8 cellular contexts compared by ENCODE assay signal in the genomic region with DNA sequence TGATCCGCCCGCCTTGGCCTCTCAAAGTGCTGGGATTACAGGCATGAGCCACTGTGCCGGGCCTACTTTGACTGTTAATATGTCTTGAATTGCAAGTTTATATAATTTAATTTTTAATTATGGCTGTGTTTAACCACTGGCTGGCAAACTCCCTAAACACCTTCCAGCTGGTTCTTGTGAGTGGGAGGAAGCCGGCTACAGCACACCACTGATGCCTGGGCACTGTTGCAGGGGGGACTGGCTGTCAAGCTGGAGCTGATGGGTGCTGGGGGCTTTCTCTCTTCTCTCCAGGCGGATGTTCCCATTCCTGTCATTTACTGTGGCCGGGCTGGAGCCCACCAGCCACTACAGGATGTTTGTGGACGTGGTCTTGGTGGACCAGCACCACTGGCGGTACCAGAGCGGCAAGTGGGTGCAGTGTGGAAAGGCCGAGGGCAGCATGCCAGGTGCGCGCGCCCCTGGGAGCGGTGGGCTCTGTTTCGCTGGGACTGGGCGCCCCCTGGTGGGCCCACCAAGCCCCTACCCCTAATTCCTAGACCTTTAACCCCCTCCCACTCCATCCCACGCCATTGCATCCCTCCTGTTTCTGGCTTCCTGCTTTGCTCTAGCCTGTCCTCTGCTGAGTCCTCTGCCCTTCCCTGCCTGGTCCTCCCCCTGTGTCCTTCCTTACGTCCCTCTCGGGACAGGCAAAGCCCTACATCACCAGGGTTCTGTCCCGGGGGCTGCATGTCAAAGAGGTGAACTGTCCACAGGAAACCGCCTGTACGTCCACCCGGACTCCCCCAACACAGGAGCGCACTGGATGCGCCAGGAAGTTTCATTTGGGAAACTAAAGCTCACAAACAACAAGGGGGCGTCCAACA. TPM values are rescaled to one million over a fixed set of nuclear protein-coding genes. Genes with fewer than 3 reads are reported as not detected.
DNase-seq lines count a peak whose midpoint lies in the region; ATAC-seq and TF ChIP-seq lines count a peak whose summit lies in the region.

No MANE protein-coding gene starts in this region.

- peaks cover 0 to 3% of the 10 kb centered on the region in 2 donors for H3K27me3 Mint-ChIP-seq in CD8-positive, alpha-beta memory T cell
- H3K27me3 Mint-ChIP-seq in activated CD8-positive, alpha-beta T cell treated with anti-CD3 and anti-CD28 coated beads for 36 hours = no peaks in the 10 kb centered on the region

- H3K27me3 ChIP-seq in CD8-positive, alpha-beta memory T cell (ENCODE audit: insufficient read depth, low read length, poor library complexity, severe bottlenecking) = no peaks in the 10 kb centered on the region
- peaks cover 87% of the 10 kb centered on the region for H3K27me3 ChIP-seq in left ventricle myocardium inferior (ENCODE audit: low read depth)
- peaks cover 34% of the 10 kb centered on the region for H3K27me3 ChIP-seq in upper lobe of right lung

- H3K4me1 Mint-ChIP-seq in CD8-positive, alpha-beta memory T cell = peaks cover 36 to 49% (median 43%) of the 10 kb centered on the region in 3 donors
- H3K4me1 Mint-ChIP-seq in activated CD8-positive, alpha-beta T cell treated with anti-CD3 and anti-CD28 coated beads for 36 hours (ENCODE audit: low read depth) = peaks cover 48% of the 10 kb centered on the region

- peaks cover 0 to 52% (median 0%) of the 10 kb centered on the region in 3 donors for H3K36me3 Mint-ChIP-seq in CD8-positive, alpha-beta memory T cell
- peaks cover 68% of the 10 kb centered on the region for H3K36me3 Mint-ChIP-seq in activated CD8-positive, alpha-beta T cell treated with anti-CD3 and anti-CD28 coated beads for 36 hours (ENCODE audit: low read depth)

- no peak overlapping the region for H3K27ac ChIP-seq in CD8-positive, alpha-beta memory T cell (ENCODE audit: low read depth, low read length)
- H3K27ac ChIP-seq in left ventricle myocardium inferior (replicated peaks) (no peak overlapping the region), upper lobe of right lung (no peak overlapping the region)

- intact Hi-C loops in activated CD8-positive, alpha-beta T cell treated with anti-CD3 and anti-CD28 coated beads for 36 hours (cut with micrococcal nuclease) = loop anchor here (2.0 kb wide), 1 partner anchor 44 kb away; no protein-coding TSS in a partner anchor
- intact Hi-C loops in left ventricle myocardium inferior (cut with micrococcal nuclease) (no loop called here), upper lobe of right lung (cut with DNase I) (no loop called here)

- POLR2A ChIA-PET in CD8-positive, alpha-beta memory T cell (lab: Charles Lee) = interaction anchor here (0.7 to 2.1 kb wide), 2 partner anchors 10 to 90 kb away, joined by 5 to 19 read pairs; partner anchors contain the start of gene TBX21
- POLR2A ChIA-PET in activated CD8-positive, alpha-beta T cell treated with anti-CD3 and anti-CD28 coated beads for 36 hours (lab: Charles Lee) = interaction anchor here (0.9 to 27.1 kb wide), 4 partner anchors 12 to 64 kb away, joined by 5 to 493 read pairs (median 118); partner anchors contain the start of genes TBKBP1 and TBX21

- CTCF ChIA-PET in CD8-positive, alpha-beta memory T cell (lab: Charles Lee) = interaction anchor here (0.7 to 8.7 kb wide), 9 partner anchors 10 to 79 kb away, joined by 3 to 77 read pairs (median 7); partner anchors contain the start of gene TBX21
- CTCF ChIA-PET in activated CD8-positive, alpha-beta T cell treated with anti-CD3 and anti-CD28 coated beads for 36 hours (lab: Charles Lee) = interaction anchor here (0.7 to 18.4 kb wide), 15 partner anchors 10 to 78 kb away, joined by 3 to 424 read pairs (median 4); partner anchors contain the start of genes TBKBP1 and TBX21

- H3K36me3 ChIP-seq in CD8-positive, alpha-beta memory T cell (ENCODE audit: insufficient read depth, low read length) = peaks cover 6% of the 10 kb centered on the region
- H3K36me3 ChIP-seq in left ventricle myocardium inferior (no peaks in the 10 kb centered on the region), upper lobe of right lung (no peaks in the 10 kb centered on the region)

- ATAC-seq in activated CD8-positive, alpha-beta T cell treated with anti-CD3 and anti-CD28 coated beads for 36 hours = peak; percentile 42
- peak; percentile 44 for ATAC-seq in upper lobe of right lung
- no peak for ATAC-seq in GM19023 (IDR thresholded peaks at IDR 0.05; ENCODE audit: unreplicated experiment)
- ATAC-seq in HG02885 (IDR thresholded peaks at IDR 0.05; ENCODE audit: poor library complexity, unreplicated experiment) = no peak

- H3K9me3 ChIP-seq in CD8-positive, alpha-beta memory T cell (ENCODE audit: low read length) = no peaks in the 10 kb centered on the region
- no peaks in the 10 kb centered on the region for H3K9me3 ChIP-seq in left ventricle myocardium inferior (replicated peaks)
- H3K9me3 ChIP-seq in upper lobe of right lung = no peaks in the 10 kb centered on the region

- peak overlapping the region; percentile 56 to 88 (median 74) for H3K4me3 Mint-ChIP-seq in CD8-positive, alpha-beta memory T cell
- H3K4me3 Mint-ChIP-seq in activated CD8-positive, alpha-beta T cell treated with anti-CD3 and anti-CD28 coated beads for 36 hours = peak overlapping the region; percentile 35

- peak; percentile 32 for TF ChIP-seq CTCF in LNCaP clone FGC (IDR thresholded peaks at IDR 0.05; ENCODE audit: control insufficient read depth, extremely low read depth, insufficient read depth)
- peak; percentile 53 for TF ChIP-seq CTCF in activated CD8-positive, alpha-beta T cell treated with anti-CD3 and anti-CD28 coated beads for 36 hours (IDR thresholded peaks at IDR 0.05)
- TF ChIP-seq CTCF in left ventricle myocardium inferior (IDR thresholded peaks at IDR 0.05; ENCODE audit: borderline replicate concordance) = peak; percentile 39
- peak; percentile 15 for TF ChIP-seq CTCF in upper lobe of right lung (IDR thresholded peaks at IDR 0.05)

- H3K27ac Mint-ChIP-seq in CD8-positive, alpha-beta memory T cell = peak overlapping the region; percentile 43 to 96 (median 92)
- peak overlapping the region; percentile 64 for H3K27ac Mint-ChIP-seq in activated CD8-positive, alpha-beta T cell treated with anti-CD3 and anti-CD28 coated beads for 36 hours

- peaks cover 22% of the 10 kb centered on the region for H3K4me1 ChIP-seq in CD8-positive, alpha-beta memory T cell (ENCODE audit: insufficient read depth, low read length)
- H3K4me1 ChIP-seq in left ventricle myocardium inferior = no peaks in the 10 kb centered on the region
- H3K4me1 ChIP-seq in upper lobe of right lung = no peaks in the 10 kb centered on the region

- no peaks in the 10 kb centered on the region for H3K9me3 Mint-ChIP-seq in CD8-positive, alpha-beta memory T cell
- no peaks in the 10 kb centered on the region for H3K9me3 Mint-ChIP-seq in activated CD8-positive, alpha-beta T cell treated with anti-CD3 and anti-CD28 coated beads for 36 hours

- DNase-seq in CD8-positive, alpha-beta memory T cell = peak in 4 of 5 donors; percentile 43 to 69 (median 44)
- no peak for DNase-seq in LNCaP clone FGC (ENCODE audit: low read depth)
- peak; percentile 62 for DNase-seq in activated CD8-positive, alpha-beta T cell treated with anti-CD3 and anti-CD28 coated beads for 36 hours
- no peak for DNase-seq in left ventricle myocardium inferior
- no peak for DNase-seq in upper lobe of right lung
- no peak for DNase-seq in NCI-H2029 treated with DMSO at 0.1 percent for 48 hours (lab: John Stamatoyannopoulos, UW)

- H3K4me3 ChIP-seq in CD8-positive, alpha-beta memory T cell (ENCODE audit: low read length) = no peak overlapping the region
- H3K4me3 ChIP-seq in LNCaP clone FGC (ENCODE audit: low read depth, low read length) = no peak overlapping the region
- H3K4me3 ChIP-seq in left ventricle myocardium inferior = no peak overlapping the region
- no peak overlapping the region for H3K4me3 ChIP-seq in upper lobe of right lung

RNA-seq across cellular contexts. Expression of gene TBX21, which starts 9.5 kb away (rescaled TPM):
- total RNA-seq in CD8-positive, alpha-beta memory T cell = 10 to 100 TPM; 37.8 to 39.8 TPM
- 59.6 TPM for polyA plus RNA-seq in CD8-positive, alpha-beta memory T cell
- total RNA-seq in activated CD8-positive, alpha-beta T cell treated with anti-CD3 and anti-CD28 coated beads for 36 hours = 10 to 100 TPM; 53.0 to 56.9 TPM
- total RNA-seq in left ventricle myocardium inferior (0.25 TPM), upper lobe of right lung (3.9 TPM)

RNA-seq across cellular contexts. Expression of gene TBKBP1, which starts 48.6 kb away (rescaled TPM):
- total RNA-seq in CD8-positive, alpha-beta memory T cell = 1 to 10 TPM; 6.6 to 6.7 TPM
- polyA plus RNA-seq in CD8-positive, alpha-beta memory T cell = 1.8 TPM
- 10 to 100 TPM; 12.4 to 13.6 TPM for total RNA-seq in activated CD8-positive, alpha-beta T cell treated with anti-CD3 and anti-CD28 coated beads for 36 hours
- 14.8 TPM for total RNA-seq in left ventricle myocardium inferior
- 14.7 TPM for total RNA-seq in upper lobe of right lung

Comparison
In these comparisons a context has a peak if more than half of its experiments do, and no peak if none do; other contexts are left out.
1. DNase-seq: peak in CD8-positive, alpha-beta memory T cell (4 of 5) and activated CD8-positive, alpha-beta T cell treated with anti-CD3 and anti-CD28 coated beads for 36 hours (single experiment); none in LNCaP clone FGC (single experiment), left ventricle myocardium inferior (single experiment), upper lobe of right lung (single experiment) and NCI-H2029 treated with DMSO at 0.1 percent for 48 hours (single experiment).
2. ATAC-seq: peak in activated CD8-positive, alpha-beta T cell treated with anti-CD3 and anti-CD28 coated beads for 36 hours (single experiment) and upper lobe of right lung (single experiment); none in GM19023 (single experiment) and HG02885 (single experiment).
3. Peak in every context shown above with its lines, with median percentiles within 50 percentile points of each other: CTCF ChIP-seq.